In the genomic region with DNA sequence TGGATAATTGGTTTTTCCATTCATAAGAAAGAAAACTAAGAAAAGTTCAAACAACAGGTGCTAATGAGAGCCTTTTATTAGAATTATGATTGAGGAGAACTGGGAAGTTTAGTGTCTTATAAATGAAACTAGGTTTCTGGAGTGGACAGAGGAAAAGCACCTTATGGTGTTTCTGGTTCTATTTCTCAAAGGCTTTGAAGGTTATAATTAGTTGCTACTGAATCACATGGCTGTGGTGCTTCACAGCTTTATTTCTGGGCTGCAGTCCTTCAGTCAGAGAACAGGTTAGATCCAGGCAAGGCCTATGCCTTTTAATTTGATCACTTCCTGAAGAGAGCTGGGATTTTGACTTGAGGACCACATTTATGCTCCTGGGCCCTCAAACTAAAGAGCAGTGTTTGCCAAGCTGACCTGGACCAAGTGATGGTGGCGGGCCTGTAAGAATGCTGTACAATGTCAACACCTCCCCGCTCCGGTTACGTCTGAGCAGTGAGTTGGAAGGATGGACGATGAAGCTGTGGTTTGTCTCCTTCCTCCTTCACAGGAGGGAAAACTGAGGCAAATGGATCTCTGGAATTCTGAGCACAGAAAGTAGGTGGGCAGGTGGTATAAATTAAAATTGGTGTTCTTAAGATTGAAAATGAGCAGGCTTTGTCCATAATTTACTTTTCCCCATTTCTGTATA, we compare ENCODE assay signal across 28 cellular contexts. TPM values are rescaled to one million over a fixed set of nuclear protein-coding genes. Genes with fewer than 3 reads are reported as not detected.
DNase-seq lines count a peak whose midpoint lies in the region; ATAC-seq, FAIRE-seq and TF ChIP-seq lines count a peak whose summit lies in the region.
"Had no signal": no experiment of that assay in that cellular context is flagged by ENCODE, and none has a peak within 500 bp of the region (broad histone marks: within the 10 kb centered on the region; RNA-seq: fewer than 3 reads in every experiment).

No MANE protein-coding gene starts in this region.

- H3K79me2 ChIP-seq in H1 (ENCODE audit: control insufficient read depth in 1 of 2, insufficient read depth in 2 of 2, low read length in 2 of 2) (peaks cover 15 to 96% of the 10 kb centered on the region in 2 experiments), GM23248 (ENCODE audit: insufficient read depth) (no peaks in the 10 kb centered on the region)

- H3K79me1 ChIP-seq in H1 (ENCODE audit: low read depth, low read length), result peaks cover 15% of the 10 kb centered on the region

- no peak overlapping the region for H2AK5ac ChIP-seq in H1 (ENCODE audit: low read depth, low read length)

- no peak for TF ChIP-seq POLR2A in H1 (IDR thresholded peaks at IDR 0.05; ENCODE audit: control extremely low read depth in 1 of 2, low read depth in 2 of 2, low read length in 2 of 2)

- H3K9me3 Mint-ChIP-seq in mesothelial cell of epicardium, result no peaks in the 10 kb centered on the region
- H3K9me3 Mint-ChIP-seq: activated naive CD4-positive, alpha-beta T cell treated with anti-CD3 and anti-CD28 coated beads for 36 hours; endodermal cell; GM23338 had no signal

- CTCF ChIA-PET in H1 (lab: Charles Lee; ENCODE audit: partially characterized antibody), result no interaction called here

- H2AFZ ChIP-seq in H1 (ENCODE audit: low read length) (no peak overlapping the region), GM23248 (no peak overlapping the region)
- H2AFZ ChIP-seq: GM23338 had no signal

- H4K8ac ChIP-seq in H1 (ENCODE audit: extremely low read depth, insufficient read depth, low read length), result no peak overlapping the region

- H3K23ac ChIP-seq in H1 (ENCODE audit: insufficient read length), result no peak overlapping the region

- no peak for TF ChIP-seq EP300 in H1 (IDR thresholded peaks at IDR 0.05; ENCODE audit: borderline replicate concordance in 1 of 2, low read depth in 2 of 2, low read length in 2 of 2)

- WGBS in H1 (ENCODE audit: extremely low coverage in 1 of 2, insufficient coverage in 1 of 2, insufficient read length in 1 of 2, insufficient replicate concordance in 2 of 2, low coverage in 1 of 2, low lambda C conversion rate in 2 of 2, missing lambda C conversion rate in 1 of 2), 2 experiments, result 89% methylated on average over 1 of the region's 5 CpGs; no CpG with 5 or more reads in 1 of the 2 experiments
- WGBS in GM23248 (ENCODE audit: low coverage in 1 of 2, low lambda C conversion rate in 2 of 2, missing lambda C conversion rate in 2 of 2), 2 experiments, result 97 to 99% methylated on average over 5 of the region's 5 CpGs

- DNase-seq in DMS53 (lab: John Stamatoyannopoulos, UW) (peak; percentile 9), DMS53 treated with DMSO at 0.1 percent for 48 hours (lab: John Stamatoyannopoulos, UW; ENCODE audit: unreplicated experiment) (no peak), H1 (ENCODE audit: low read depth in 1 of 2, low spot score in 2 of 2) (no peak), mesothelial cell of epicardium (ENCODE audit: low spot score in 2 of 2, unreplicated experiment in 2 of 2) (no peak), GM23248 (no peak)
- no peak for DNase-seq in activated T-cell treated with anti-CD3 and anti-CD28 coated beads, Interleukin-2, amount 50 U/mL, for 1 hour
- DNase-seq: activated CD4-positive, alpha-beta T cell treated with anti-CD3 and anti-CD28 coated beads for 48 hours; activated naive CD4-positive, alpha-beta T cell treated with anti-CD3 and anti-CD28 coated beads for 36 hours; activated T-cell treated with anti-CD3 and anti-CD28 coated beads, Interleukin-2, amount 50 U/mL, for 48 hours; amniotic stem cell; CD4-positive, alpha-beta T cell; endodermal cell; GF-D8; lower lobe of right lung; NCI-H526 treated with DMSO at 0.1 percent for 48 hours; nucleus accumbens; RPMI8226; SK-N-SH; stimulated activated naive CD4-positive, alpha-beta T cell treated with Interleukin-2 at 50 U/mL for 16 hours; T-helper 2 cell had no signal

- peak overlapping the region; percentile 99 for H3K27ac Mint-ChIP-seq in mesothelial cell of epicardium
- H3K27ac Mint-ChIP-seq: activated naive CD4-positive, alpha-beta T cell treated with anti-CD3 and anti-CD28 coated beads for 36 hours; CD4-positive, alpha-beta T cell; endodermal cell; GM23338 had no signal

- no peak overlapping the region for H3K4me3 Mint-ChIP-seq in mesothelial cell of epicardium
- H3K4me3 Mint-ChIP-seq: activated naive CD4-positive, alpha-beta T cell treated with anti-CD3 and anti-CD28 coated beads for 36 hours; CD4-positive, alpha-beta T cell; endodermal cell; GM23338 had no signal

- H4K20me1 ChIP-seq in H1 (replicated peaks in 1 of 2; ENCODE audit: control insufficient read depth in 1 of 2, insufficient read depth in 2 of 2, low read length in 2 of 2), result peaks cover 2 to 4% of the 10 kb centered on the region in 2 experiments
- no peaks in the 10 kb centered on the region for H4K20me1 ChIP-seq in GM23248 (ENCODE audit: insufficient read depth)

- in situ Hi-C loops in GM23248 (cut with MboI), result no loop called here

- H2BK120ac ChIP-seq in H1 (replicated peaks; ENCODE audit: low read depth, low read length), result no peak overlapping the region

- no peaks in the 10 kb centered on the region for H3K23me2 ChIP-seq in H1 (ENCODE audit: low read depth, low read length)

- H3F3A ChIP-seq in GM23248 (ENCODE audit: insufficient read depth), result peaks cover 36% of the 10 kb centered on the region

- POLR2A ChIA-PET in H1 (lab: Charles Lee; ENCODE audit: partially characterized antibody), result interaction anchor here (1.1 to 1.2 kb wide), 2 partner anchors 19 to 55 kb away, joined by 3 to 5 read pairs; no protein-coding TSS in a partner anchor

- peaks cover 0 to 33% (median 17%) of the 10 kb centered on the region in 4 experiments; a peak in 7 of 8 replicates for H3K36me3 ChIP-seq in H1 (ENCODE audit: control insufficient read depth in 2 of 4, insufficient read depth in 4 of 4, low read length in 3 of 4)
- H3K36me3 ChIP-seq in skeletal muscle tissue (ENCODE audit: control insufficient read depth in 3 of 3, insufficient read depth in 3 of 3, low read length in 3 of 3), result peaks cover 2 to 5% (median 2%) of the 10 kb centered on the region in 3 donors
- H3K36me3 ChIP-seq in GM23248 (ENCODE audit: low read depth), result no peaks in the 10 kb centered on the region

- no peak overlapping the region for H2BK15ac ChIP-seq in H1 (ENCODE audit: low read length)

- no peaks in the 10 kb centered on the region for H3K27me3 ChIP-seq in H1 (replicated peaks in 1 of 4; ENCODE audit: control insufficient read depth in 3 of 4, extremely low read depth in 1 of 4, insufficient read depth in 3 of 4, low read length in 3 of 4)
- no peaks in the 10 kb centered on the region for H3K27me3 ChIP-seq in skeletal muscle tissue (ENCODE audit: control insufficient read depth in 3 of 3, insufficient read depth in 3 of 3, low read length in 3 of 3)
- no peaks in the 10 kb centered on the region for H3K27me3 ChIP-seq in GM23248 (replicated peaks; ENCODE audit: insufficient read depth)
- H3K27me3 ChIP-seq: gastroesophageal sphincter, tibial nerve had no signal

- TF ChIP-seq CTCF in H1 (IDR thresholded peaks at IDR 0.05; ENCODE audit: control extremely low read depth in 1 of 3, insufficient read depth in 1 of 3, low read depth in 1 of 3, low read length in 3 of 3), result no peak
- TF ChIP-seq CTCF in mesothelial cell of epicardium (IDR thresholded peaks at IDR 0.05; ENCODE audit: unreplicated experiment), result no peak

- H2BK12ac ChIP-seq in H1 (ENCODE audit: low read depth, low read length), result no peak overlapping the region

- no peak overlapping the region for H4K5ac ChIP-seq in H1 (ENCODE audit: insufficient read length, low read depth, low read length)

- no peak overlapping the region for H3K14ac ChIP-seq in H1 (ENCODE audit: insufficient read length)

- no peak overlapping the region for H3K4ac ChIP-seq in H1 (replicated peaks; ENCODE audit: insufficient read length, low read depth, low read length)

- no peak overlapping the region for H4K91ac ChIP-seq in H1 (replicated peaks; ENCODE audit: insufficient read length, low read length)

- ATAC-seq in GM18502 (IDR thresholded peaks at IDR 0.05; ENCODE audit: poor library complexity, unreplicated experiment), result no peak
- ATAC-seq: gastroesophageal sphincter, GM23338, lower lobe of right lung had no signal

- H3K4me3 ChIP-seq in H1 (ENCODE audit: extremely low read depth in 1 of 4, insufficient read depth in 2 of 4, low read depth in 3 of 4, low read length in 4 of 4), result no peak overlapping the region
- peak overlapping the region in 2 of 3 donors; percentile 53 to 59 for H3K4me3 ChIP-seq in skeletal muscle tissue (ENCODE audit: low read length in 3 of 3)
- H3K4me3 ChIP-seq in GM23248, result no peak overlapping the region
- H3K4me3 ChIP-seq: gastroesophageal sphincter, GM23338, lower lobe of right lung, tibial nerve had no signal

- no peak overlapping the region for H3K4me2 ChIP-seq in H1 (ENCODE audit: insufficient read depth in 1 of 2, low read depth in 2 of 2, low read length in 2 of 2)
- H3K4me2 ChIP-seq in GM23248 (ENCODE audit: unreplicated experiment), result no peak overlapping the region
- H3K4me2 ChIP-seq: SK-N-SH had no signal

- H2BK5ac ChIP-seq in H1 (ENCODE audit: low read depth, low read length), result no peak overlapping the region

- no peaks in the 10 kb centered on the region for H3K27me3 Mint-ChIP-seq in mesothelial cell of epicardium (ENCODE audit: low read depth)
- H3K27me3 Mint-ChIP-seq: CD4-positive, alpha-beta T cell had no signal

- no peaks in the 10 kb centered on the region for H3K9me2 ChIP-seq in GM23248 (ENCODE audit: insufficient read depth)
- H3K9me2 ChIP-seq: SK-N-SH had no signal

- H2BK20ac ChIP-seq in H1 (ENCODE audit: low read length), result no peak overlapping the region

- H3K27ac ChIP-seq in H1 (ENCODE audit: low read depth, low read length), result no peak overlapping the region
- peak overlapping the region; percentile 90 for H3K27ac ChIP-seq in skeletal muscle tissue (ENCODE audit: low read depth, low read length)
- no peak overlapping the region for H3K27ac ChIP-seq in GM23248
- H3K27ac ChIP-seq: 22Rv1, lower lobe of right lung had no signal

- peaks cover 0 to 13% (median 12%) of the 10 kb centered on the region in 4 experiments; a peak in 5 of 7 replicates for H3K4me1 ChIP-seq in H1 (replicated peaks in 1 of 4; ENCODE audit: control insufficient read depth in 3 of 4, insufficient read depth in 4 of 4, low read length in 3 of 4)
- H3K4me1 ChIP-seq in skeletal muscle tissue (ENCODE audit: control insufficient read depth in 3 of 3, insufficient read depth in 3 of 3, low read length in 3 of 3), result peaks cover 26 to 47% (median 32%) of the 10 kb centered on the region in 3 donors
- H3K4me1 ChIP-seq in GM23248 (ENCODE audit: insufficient read depth), result peaks cover 41% of the 10 kb centered on the region

- FAIRE-seq in H1 (lab: Jason Lieb, UNC), result no peak
- FAIRE-seq: bronchial epithelial cell, keratinocyte had no signal

- H3K4me1 Mint-ChIP-seq in mesothelial cell of epicardium, result peaks cover 77% of the 10 kb centered on the region

- TF ChIP-seq RAD21 in H1 (IDR thresholded peaks at IDR 0.05 in 1 of 2, conservative IDR thresholded peaks at IDR 0.05 in 1 of 2; ENCODE audit: low read depth in 2 of 2, low read length in 2 of 2), result no peak

- H3K18ac ChIP-seq in H1 (ENCODE audit: extremely low read depth, low read length), result no peak overlapping the region

- H3K56ac ChIP-seq in H1 (replicated peaks; ENCODE audit: insufficient read length, low read depth, low read length), result no peak overlapping the region

- H3K9me3 ChIP-seq in H1 (ENCODE audit: insufficient read depth in 2 of 2, low read depth in 1 of 2, low read length in 1 of 2), result no peaks in the 10 kb centered on the region
- no peaks in the 10 kb centered on the region for H3K9me3 ChIP-seq in skeletal muscle tissue (ENCODE audit: control insufficient read depth in 3 of 3, low read length in 3 of 3)
- H3K9me3 ChIP-seq in GM23248 (ENCODE audit: low read depth), result no peaks in the 10 kb centered on the region
- H3K9me3 ChIP-seq: gastroesophageal sphincter, lower lobe of right lung, SK-N-SH, tibial nerve had no signal

- peaks cover 15% of the 10 kb centered on the region for H3K36me3 Mint-ChIP-seq in mesothelial cell of epicardium

- H3K9ac ChIP-seq in H1 (replicated peaks in 1 of 4; ENCODE audit: extremely low read depth in 1 of 4, low read depth in 3 of 4, low read length in 3 of 4) (no peak overlapping the region), skeletal muscle tissue (ENCODE audit: low read depth in 1 of 3, low read length in 3 of 3) (peak overlapping the region in 2 of 3 donors; percentile 0 to 48), GM23248 (no peak overlapping the region)
- H3K9ac ChIP-seq: SK-N-SH had no signal

RNA-seq across cellular contexts. Expression of a gene that starts 56.0 kb away (rescaled TPM):
- total RNA-seq in H1 (2021; fragmentation: NEBNext Ultra II Directional; extraction: Animal tissue kit (Norgen Biotek cat#: 25700)), result 154 and 163 TPM in 2 replicates
- polyA plus RNA-seq in H1 (2011; rRNA removed), result 27.6 and 30.0 TPM in 2 replicates
- polyA plus RNA-seq in H1 (2011; cell fraction: cytosol; rRNA removed), result 19.4 TPM
- polyA plus RNA-seq in H1 (2011; cell fraction: nucleus; rRNA removed), result 68.7 TPM
- 38.1 to 50.1 TPM (median 44.2 TPM) in 4 replicates for polyA plus RNA-seq in H1 (2012, experiment 1 of 2)
- 2.1 TPM for polyA plus RNA-seq in H1 (2012, experiment 2 of 2)
- polyA plus RNA-seq in H1 (2013, experiment 1 of 2), result 32.5 TPM
- 27.3 TPM for polyA plus RNA-seq in H1 (2013, experiment 2 of 2)
- polyA minus RNA-seq in H1 (2011; rRNA and poly(A)+ RNA removed), result 160 and 209 TPM in 2 replicates
- polyA minus RNA-seq in H1 (2011; cell fraction: cytosol; rRNA and poly(A)+ RNA removed), result 116 TPM
- polyA minus RNA-seq in H1 (2011; cell fraction: nucleus; rRNA and poly(A)+ RNA removed), result 263 TPM
- 139 to 154 TPM (median 140 TPM) in 3 replicates for total RNA-seq in mesothelial cell of epicardium
- 28.7 TPM for total RNA-seq in skeletal muscle tissue
- 2.5 and 5.0 TPM in 2 replicates for total RNA-seq in GM23248 (2014; rRNA removed; shearing (Covaris generic))
- polyA plus RNA-seq in GM23248 (2016; fragmentation: Nextera tagmentation; extraction: Ambion mirVana), result 1.1 and 1.5 TPM in 2 replicates

Comparison
In these comparisons a context has a peak if more than half of its experiments do, and no peak if none do; other contexts are left out.
1. H3K4me3 ChIP-seq: peak in skeletal muscle tissue (2 of 3); none in H1 (0 of 4) and GM23248 (single experiment).
2. H3K9ac ChIP-seq: peak in skeletal muscle tissue (2 of 3); none in H1 (0 of 4) and GM23248 (single experiment).